Comparison of ENCODE assay signal across 9 cellular contexts in the genomic region with DNA sequence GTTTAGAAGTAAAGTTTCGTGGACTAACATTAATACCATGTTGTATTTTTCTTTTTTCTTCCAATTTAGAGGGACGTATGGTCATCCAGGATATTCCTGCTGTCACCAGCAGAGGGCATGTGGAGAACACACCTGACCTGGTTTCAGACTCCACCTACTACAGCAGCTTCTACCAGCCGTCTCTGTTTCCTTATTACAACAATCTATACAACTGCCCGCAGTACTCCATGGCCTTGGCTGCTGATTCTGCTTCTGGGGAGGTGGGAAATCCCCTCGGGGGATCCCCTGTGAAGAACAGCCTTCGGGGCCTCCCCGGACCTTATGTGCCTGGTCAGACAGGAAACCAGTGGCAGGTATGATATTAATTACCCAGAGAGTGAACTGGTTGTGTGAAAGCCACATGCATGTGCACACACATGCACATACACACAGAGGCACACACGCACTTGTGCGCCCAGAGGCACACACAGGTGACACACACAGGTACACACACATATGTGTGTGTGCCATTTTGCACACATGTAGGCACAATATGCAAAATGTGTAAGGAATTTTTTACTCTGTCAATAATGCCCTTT. TPM values are rescaled to one million over a fixed set of nuclear protein-coding genes. Genes with fewer than 3 reads are reported as not detected.
DNase-seq lines count a peak whose midpoint lies in the region; ATAC-seq, FAIRE-seq and TF ChIP-seq lines count a peak whose summit lies in the region.
"Had no signal": no experiment of that assay in that cellular context is flagged by ENCODE, and none has a peak within 500 bp of the region (broad histone marks: within the 10 kb centered on the region; RNA-seq: fewer than 3 reads in every experiment).

No MANE protein-coding gene starts in this region.

- H3K27me3 ChIP-seq in astrocyte (ENCODE audit: insufficient read depth, low read length): no peaks in the 10 kb centered on the region

- H3K4me3 Mint-ChIP-seq in astrocyte (ENCODE audit: unreplicated experiment): no peak overlapping the region

- peak; percentile 94 for FAIRE-seq in astrocyte (lab: Jason Lieb, UNC)
- FAIRE-seq: G401.6 had no signal

- no peak overlapping the region for H3K9ac ChIP-seq in astrocyte (ENCODE audit: low read length)

- H2AFZ ChIP-seq in astrocyte (ENCODE audit: low read depth, low read length): no peak overlapping the region

- H4K20me1 ChIP-seq in astrocyte (ENCODE audit: insufficient read depth, low read length): no peaks in the 10 kb centered on the region

- H3K4me1 Mint-ChIP-seq in astrocyte (ENCODE audit: low read depth, unreplicated experiment): no peaks in the 10 kb centered on the region

- peak; percentile 68 for TF ChIP-seq CTCF in astrocyte (IDR thresholded peaks at IDR 0.05; ENCODE audit: insufficient read depth, low read depth, low read length)

- H3K36me3 ChIP-seq in astrocyte (ENCODE audit: insufficient read depth, low read length): no peaks in the 10 kb centered on the region

- no peak overlapping the region for H3K4me3 ChIP-seq in astrocyte (ENCODE audit: insufficient read depth, low read depth, low read length)

- no peak overlapping the region for H3K4me2 ChIP-seq in astrocyte (ENCODE audit: low read length)

- no peaks in the 10 kb centered on the region for H3K4me1 ChIP-seq in astrocyte (ENCODE audit: insufficient read depth, low read length)

- DNase-seq in activated gamma-delta T cell treated with Interleukin-2 at 50 U/mL for 16 hours (peak; percentile 21), activated gamma-delta T cell (lab: John Stamatoyannopoulos, UW) (no peak), NCI-H1092 (lab: John Stamatoyannopoulos, UW) (peak; percentile 25), T-helper 1 cell (peak in 4 of 5 donors; percentile 10 to 55 (median 24)), astrocyte (ENCODE audit: low read depth) (peak; percentile 12), iPS-NIHi7 (ENCODE audit: extremely low spot score) (peak; percentile 78)
- DNase-seq in stimulated activated CD4-positive, alpha-beta T cell treated with anti-CD3 and anti-CD28 coated beads, Interleukin-1b, Interleukin-23, amount 100 ng/mL, for 24 hours (ENCODE audit: low read depth in 4 of 4, low spot score in 1 of 4): peak in 3 of 4 experiments; percentile 5 to 55 (median 22)

- no peaks in the 10 kb centered on the region for H3K9me3 ChIP-seq in astrocyte (ENCODE audit: insufficient read depth, low read depth, low read length)

- no peak overlapping the region for H3K27ac ChIP-seq in astrocyte (ENCODE audit: low read depth, low read length)

- peaks cover 2% of the 10 kb centered on the region for H3K9me3 Mint-ChIP-seq in astrocyte (ENCODE audit: unreplicated experiment)

- H3K27ac Mint-ChIP-seq in astrocyte (ENCODE audit: unreplicated experiment): no peak overlapping the region

- peaks cover 20% of the 10 kb centered on the region for H3K27me3 Mint-ChIP-seq in astrocyte (ENCODE audit: low read depth, unreplicated experiment)

- peak; percentile 100 for ATAC-seq in HG02678 (IDR thresholded peaks at IDR 0.05; ENCODE audit: unreplicated experiment)

- no peaks in the 10 kb centered on the region for H3K79me2 ChIP-seq in astrocyte (ENCODE audit: insufficient read depth, low read length)

- no peaks in the 10 kb centered on the region for H3K36me3 Mint-ChIP-seq in astrocyte (ENCODE audit: low read depth, unreplicated experiment)

RNA-seq across cellular contexts. Expression of a gene that starts 52.4 kb away (rescaled TPM):
- not detected in 2 replicates for total RNA-seq in astrocyte
